ENCODE assay signal across 2 cellular contexts in genomic region chr14:100386121-100386520, GRCh38.
TF ChIP-seq lines count a peak whose summit lies in the region.

No MANE protein-coding gene starts in this region.

TF ChIP-seq in SK-N-SH, 30 proteins besides CTCF, POLR2A, EP300 and RAD21 (continued from another document):
- no peak for TF ChIP-seq FOXM1 (IDR thresholded peaks at IDR 0.05; ENCODE audit: low read depth)

TF ChIP-seq in SK-N-SH treated with all-trans-retinoic acid at 6 μM for 48 hours, 23 proteins besides CTCF, POLR2A, EP300 and RAD21 (continued from another document):
- TF ChIP-seq PATZ1 (CRISPR knock-in tag; IDR thresholded peaks at IDR 0.05; ENCODE audit: borderline replicate concordance) (no peak), CSRNP3 (CRISPR knock-in tag; IDR thresholded peaks at IDR 0.05) (no peak), CSDC2 (CRISPR knock-in tag; IDR thresholded peaks at IDR 0.05) (no peak), OSR1 (CRISPR knock-in tag; IDR thresholded peaks at IDR 0.05) (no peak), ZNF565 (CRISPR knock-in tag; conservative IDR thresholded peaks at IDR 0.05; ENCODE audit: low read depth) (no peak), GLIS3 (CRISPR knock-in tag; IDR thresholded peaks at IDR 0.05) (no peak), ZFP30 (CRISPR knock-in tag; IDR thresholded peaks at IDR 0.05) (no peak), ISL1 (CRISPR knock-in tag; IDR thresholded peaks at IDR 0.05) (no peak), ZNF8 (CRISPR knock-in tag; IDR thresholded peaks at IDR 0.05) (no peak), POU6F1 (CRISPR knock-in tag; IDR thresholded peaks at IDR 0.05; ENCODE audit: borderline replicate concordance, low read depth) (no peak), TCF4 (CRISPR knock-in tag; IDR thresholded peaks at IDR 0.05; ENCODE audit: borderline replicate concordance) (no peak), ESRRG (CRISPR knock-in tag; IDR thresholded peaks at IDR 0.05) (no peak)
